20 cellular contexts compared by ENCODE assay signal in genomic region chr1:94463056-94463764, GRCh38. TPM values are rescaled to one million over a fixed set of nuclear protein-coding genes. Genes with fewer than 3 reads are reported as not detected.
DNase-seq lines count a peak whose midpoint lies in the region; ATAC-seq, FAIRE-seq and TF ChIP-seq lines count a peak whose summit lies in the region.
"Had no signal": no experiment of that assay in that cellular context is flagged by ENCODE, and none has a peak within 500 bp of the region (broad histone marks: within the 10 kb centered on the region; RNA-seq: fewer than 3 reads in every experiment).

No MANE protein-coding gene starts in this region.

- H3K27me3 ChIP-seq in colonic mucosa, result no peaks in the 10 kb centered on the region
- H3K27me3 ChIP-seq: BLaER1 treated with 17β-estradiol and CSF1 and Interleukin-3, amounts not matched to agents 10 nM and 100 nM; gastrocnemius medialis had no signal

- FAIRE-seq in GM12891 (lab: Jason Lieb, UNC), result peak; percentile 28

- no peak for DNase-seq in GM12891 (ENCODE audit: insufficient read length, low spot score)
- peak; percentile 39 to 50 for DNase-seq in NOMO-1 (lab: John Stamatoyannopoulos, UW; ENCODE audit: unreplicated experiment in 2 of 2)
- DNase-seq in colonic mucosa, result no peak
- DNase-seq in naive B cell, result no peak
- DNase-seq in ACHN, result no peak
- no peak for DNase-seq in NCI-H446 (lab: John Stamatoyannopoulos, UW)
- no peak for DNase-seq in NCI-H1105 treated with DMSO at 0.1 percent for 48 hours (lab: John Stamatoyannopoulos, UW)
- DNase-seq: activated CD4-positive, alpha-beta memory T cell treated with anti-CD3 and anti-CD28 coated beads for 36 hours; effector memory CD4-positive, alpha-beta T cell; gastrocnemius medialis; islet precursor cell; natural killer cell; NCI-H2081 treated with DMSO at 0.1 percent for 48 hours; right cardiac atrium; T-helper 17 cell had no signal

- no peak overlapping the region for H3K4me3 Mint-ChIP-seq in naive B cell
- H3K4me3 Mint-ChIP-seq: activated CD4-positive, alpha-beta memory T cell treated with anti-CD3 and anti-CD28 coated beads for 36 hours; brain; natural killer cell; stimulated activated naive CD8-positive, alpha-beta T cell treated with anti-CD3 and anti-CD28 coated beads, Interleukin-15, Interleukin-2, amounts not matched to agents 100 ng/mL and 50 ng/mL, for 24 hours; T-helper 17 cell had no signal

- H3K27ac Mint-ChIP-seq in naive B cell, result peak overlapping the region in 5 of 6 donors; percentile 5 to 57 (median 52)
- H3K27ac Mint-ChIP-seq: activated CD4-positive, alpha-beta memory T cell treated with anti-CD3 and anti-CD28 coated beads for 36 hours; activated T-helper 2 cell treated with anti-CD3 and anti-CD28 coated beads, Interferon-gamma antibody, Interleukin-2, Interleukin-4, amounts not matched to agents 10 μg/mL and 5 μg/mL and 100 μg/mL, durations not matched to agents 14 hours and 24 hours and 36 hours had no signal

- H3K9me3 ChIP-seq in colonic mucosa, result no peaks in the 10 kb centered on the region
- H3K9me3 ChIP-seq: BLaER1 treated with 17β-estradiol and CSF1 and Interleukin-3, amounts not matched to agents 10 nM and 100 nM; gastrocnemius medialis had no signal

- H3K4me1 ChIP-seq in colonic mucosa, result no peaks in the 10 kb centered on the region

- no peak overlapping the region for H3K4me3 ChIP-seq in colonic mucosa
- H3K4me3 ChIP-seq: BLaER1 treated with 17β-estradiol and CSF1 and Interleukin-3, amounts not matched to agents 10 nM and 100 nM; gastrocnemius medialis had no signal

- no peak for TF ChIP-seq POLR2A in GM12891 (IDR thresholded peaks at IDR 0.05; ENCODE audit: low read depth, low read length)

- ATAC-seq in naive B cell (ENCODE audit: low read depth in 2 of 2), result no peak
- no peak for ATAC-seq in HG03378 (IDR thresholded peaks at IDR 0.05; ENCODE audit: unreplicated experiment)

- H3K27ac ChIP-seq in colonic mucosa, result peak overlapping the region; percentile 7
- H3K27ac ChIP-seq: BLaER1 treated with 17β-estradiol and CSF1 and Interleukin-3, amounts not matched to agents 10 nM and 100 nM; gastrocnemius medialis had no signal

- peaks cover 4 to 12% (median 11%) of the 10 kb centered on the region in 3 donors for H3K4me1 Mint-ChIP-seq in naive B cell
- H3K4me1 Mint-ChIP-seq: brain had no signal

- in situ Hi-C loops in ACHN (cut with HindIII; ENCODE audit: low pct_ligation_motif_present, low pct_unique_long_range_greater_than_20kb, low sequenced_read_pairs), result no loop called here

- peaks cover 11 to 54% of the 10 kb centered on the region in 2 donors for H3K36me3 Mint-ChIP-seq in naive B cell

- H3K9me3 Mint-ChIP-seq in naive B cell, result no peaks in the 10 kb centered on the region
- H3K9me3 Mint-ChIP-seq: activated CD4-positive, alpha-beta memory T cell treated with anti-CD3 and anti-CD28 coated beads for 36 hours; activated T-helper 2 cell treated with anti-CD3 and anti-CD28 coated beads, Interferon-gamma antibody, Interleukin-2, Interleukin-4, amounts not matched to agents 10 μg/mL and 5 μg/mL and 100 μg/mL, durations not matched to agents 14 hours and 24 hours and 36 hours; natural killer cell; stimulated activated naive CD8-positive, alpha-beta T cell treated with anti-CD3 and anti-CD28 coated beads, Interleukin-15, Interleukin-2, amounts not matched to agents 100 ng/mL and 50 ng/mL, for 24 hours had no signal

- no peaks in the 10 kb centered on the region for H3K36me3 ChIP-seq in colonic mucosa

- TF ChIP-seq CTCF in colonic mucosa (IDR thresholded peaks at IDR 0.05), result no peak

- no peaks in the 10 kb centered on the region for H3K27me3 Mint-ChIP-seq in naive B cell
- H3K27me3 Mint-ChIP-seq: activated CD4-positive, alpha-beta memory T cell treated with anti-CD3 and anti-CD28 coated beads for 36 hours; brain; stimulated activated naive CD8-positive, alpha-beta T cell treated with anti-CD3 and anti-CD28 coated beads, Interleukin-15, Interleukin-2, amounts not matched to agents 100 ng/mL and 50 ng/mL, for 24 hours; T-helper 17 cell had no signal

- intact Hi-C loops in colonic mucosa (cut with DNase I), result loop anchor here (5.0 kb wide), 3 partner anchors 41 to 401 kb away; no protein-coding TSS in a partner anchor

- peak overlapping the region in 1 of 2 donors; percentile 60 for H3K9ac ChIP-seq in colonic mucosa (ENCODE audit: low read depth in 2 of 2, low read length in 2 of 2)

TF ChIP-seq in GM12891, 5 proteins besides CTCF, POLR2A, EP300 and RAD21:
- TF ChIP-seq POLR2AphosphoS5 (IDR thresholded peaks at IDR 0.05; ENCODE audit: low read depth, low read length) (no peak), SPI1 (IDR thresholded peaks at IDR 0.05; ENCODE audit: low read depth, low read length) (0 out of 2 replicates have a peak, but pooled peaks have one; percentile 16), POU2F2 (IDR thresholded peaks at IDR 0.05; ENCODE audit: low read depth, low read length) (no peak), PAX5 (IDR thresholded peaks at IDR 0.05; ENCODE audit: insufficient read depth, low read length, severe bottlenecking) (no peak)

RNA-seq across cellular contexts. Expression of gene ABCD3, which starts 45.0 kb away (rescaled TPM):
- polyA plus RNA-seq in GM12891 (2012; ENCODE audit: low read depth, missing spikeins), result 10.9 TPM
- total RNA-seq in colonic mucosa, result 100 to 1,000 TPM in 1 of 2 donors, 10 to 100 TPM in 1; 99.2 to 100 TPM
- polyA plus RNA-seq in naive B cell (ENCODE audit: low read depth in 6 of 6), result 10 to 100 TPM; 12.3 to 20.7 (median 16.9) TPM

Comparison
In these comparisons a context has a peak if more than half of its experiments do, and no peak if none do; other contexts are left out.
1. DNase-seq: peak in NOMO-1 (2 of 2); none in GM12891 (single experiment), colonic mucosa (single experiment), naive B cell (single experiment), ACHN (single experiment), NCI-H446 (0 of 2) and NCI-H1105 treated with DMSO at 0.1 percent for 48 hours (single experiment).